ENCODE assay signal across 1 cellular context in the genomic region with DNA sequence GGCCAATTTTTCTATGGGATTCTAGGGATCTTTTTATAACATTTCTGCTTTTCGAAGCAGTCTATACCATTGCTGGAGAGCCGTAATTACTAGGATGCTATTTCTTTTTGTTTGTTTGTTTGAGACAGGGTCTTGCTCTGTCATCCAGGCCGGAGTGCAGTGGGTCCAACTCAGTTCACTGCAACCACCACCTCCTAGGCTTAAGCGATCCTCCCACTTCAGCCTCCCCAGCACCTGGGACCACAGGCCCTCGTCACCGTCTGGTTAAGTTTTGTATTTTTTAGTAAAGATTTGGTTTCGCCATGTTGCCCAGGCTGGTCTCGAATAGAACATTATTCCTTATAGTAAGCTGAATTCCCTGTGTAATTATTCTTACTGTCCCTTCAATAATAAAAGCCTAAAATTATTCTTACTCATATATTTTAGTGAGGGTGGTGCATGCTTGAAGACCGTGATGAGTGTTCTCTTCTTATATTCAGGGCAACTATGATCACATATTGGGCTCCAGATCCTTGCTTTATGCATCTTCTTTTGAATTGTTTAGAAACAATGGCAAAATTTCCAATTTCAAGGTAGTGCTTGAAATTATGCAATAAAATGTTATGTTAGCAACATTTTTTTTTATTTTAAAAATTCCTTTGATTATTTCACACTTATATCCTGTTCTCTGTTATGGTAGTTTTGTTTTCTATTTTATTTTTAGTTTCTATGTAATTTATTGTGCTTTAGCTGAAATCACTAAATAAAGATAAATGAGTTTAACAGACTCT.
TF ChIP-seq lines count a peak whose summit lies in the region.

No MANE protein-coding gene starts in this region.

TF ChIP-seq in GM23338, 12 proteins besides CTCF, POLR2A, EP300 and RAD21:
- TF ChIP-seq, protein P1, sequence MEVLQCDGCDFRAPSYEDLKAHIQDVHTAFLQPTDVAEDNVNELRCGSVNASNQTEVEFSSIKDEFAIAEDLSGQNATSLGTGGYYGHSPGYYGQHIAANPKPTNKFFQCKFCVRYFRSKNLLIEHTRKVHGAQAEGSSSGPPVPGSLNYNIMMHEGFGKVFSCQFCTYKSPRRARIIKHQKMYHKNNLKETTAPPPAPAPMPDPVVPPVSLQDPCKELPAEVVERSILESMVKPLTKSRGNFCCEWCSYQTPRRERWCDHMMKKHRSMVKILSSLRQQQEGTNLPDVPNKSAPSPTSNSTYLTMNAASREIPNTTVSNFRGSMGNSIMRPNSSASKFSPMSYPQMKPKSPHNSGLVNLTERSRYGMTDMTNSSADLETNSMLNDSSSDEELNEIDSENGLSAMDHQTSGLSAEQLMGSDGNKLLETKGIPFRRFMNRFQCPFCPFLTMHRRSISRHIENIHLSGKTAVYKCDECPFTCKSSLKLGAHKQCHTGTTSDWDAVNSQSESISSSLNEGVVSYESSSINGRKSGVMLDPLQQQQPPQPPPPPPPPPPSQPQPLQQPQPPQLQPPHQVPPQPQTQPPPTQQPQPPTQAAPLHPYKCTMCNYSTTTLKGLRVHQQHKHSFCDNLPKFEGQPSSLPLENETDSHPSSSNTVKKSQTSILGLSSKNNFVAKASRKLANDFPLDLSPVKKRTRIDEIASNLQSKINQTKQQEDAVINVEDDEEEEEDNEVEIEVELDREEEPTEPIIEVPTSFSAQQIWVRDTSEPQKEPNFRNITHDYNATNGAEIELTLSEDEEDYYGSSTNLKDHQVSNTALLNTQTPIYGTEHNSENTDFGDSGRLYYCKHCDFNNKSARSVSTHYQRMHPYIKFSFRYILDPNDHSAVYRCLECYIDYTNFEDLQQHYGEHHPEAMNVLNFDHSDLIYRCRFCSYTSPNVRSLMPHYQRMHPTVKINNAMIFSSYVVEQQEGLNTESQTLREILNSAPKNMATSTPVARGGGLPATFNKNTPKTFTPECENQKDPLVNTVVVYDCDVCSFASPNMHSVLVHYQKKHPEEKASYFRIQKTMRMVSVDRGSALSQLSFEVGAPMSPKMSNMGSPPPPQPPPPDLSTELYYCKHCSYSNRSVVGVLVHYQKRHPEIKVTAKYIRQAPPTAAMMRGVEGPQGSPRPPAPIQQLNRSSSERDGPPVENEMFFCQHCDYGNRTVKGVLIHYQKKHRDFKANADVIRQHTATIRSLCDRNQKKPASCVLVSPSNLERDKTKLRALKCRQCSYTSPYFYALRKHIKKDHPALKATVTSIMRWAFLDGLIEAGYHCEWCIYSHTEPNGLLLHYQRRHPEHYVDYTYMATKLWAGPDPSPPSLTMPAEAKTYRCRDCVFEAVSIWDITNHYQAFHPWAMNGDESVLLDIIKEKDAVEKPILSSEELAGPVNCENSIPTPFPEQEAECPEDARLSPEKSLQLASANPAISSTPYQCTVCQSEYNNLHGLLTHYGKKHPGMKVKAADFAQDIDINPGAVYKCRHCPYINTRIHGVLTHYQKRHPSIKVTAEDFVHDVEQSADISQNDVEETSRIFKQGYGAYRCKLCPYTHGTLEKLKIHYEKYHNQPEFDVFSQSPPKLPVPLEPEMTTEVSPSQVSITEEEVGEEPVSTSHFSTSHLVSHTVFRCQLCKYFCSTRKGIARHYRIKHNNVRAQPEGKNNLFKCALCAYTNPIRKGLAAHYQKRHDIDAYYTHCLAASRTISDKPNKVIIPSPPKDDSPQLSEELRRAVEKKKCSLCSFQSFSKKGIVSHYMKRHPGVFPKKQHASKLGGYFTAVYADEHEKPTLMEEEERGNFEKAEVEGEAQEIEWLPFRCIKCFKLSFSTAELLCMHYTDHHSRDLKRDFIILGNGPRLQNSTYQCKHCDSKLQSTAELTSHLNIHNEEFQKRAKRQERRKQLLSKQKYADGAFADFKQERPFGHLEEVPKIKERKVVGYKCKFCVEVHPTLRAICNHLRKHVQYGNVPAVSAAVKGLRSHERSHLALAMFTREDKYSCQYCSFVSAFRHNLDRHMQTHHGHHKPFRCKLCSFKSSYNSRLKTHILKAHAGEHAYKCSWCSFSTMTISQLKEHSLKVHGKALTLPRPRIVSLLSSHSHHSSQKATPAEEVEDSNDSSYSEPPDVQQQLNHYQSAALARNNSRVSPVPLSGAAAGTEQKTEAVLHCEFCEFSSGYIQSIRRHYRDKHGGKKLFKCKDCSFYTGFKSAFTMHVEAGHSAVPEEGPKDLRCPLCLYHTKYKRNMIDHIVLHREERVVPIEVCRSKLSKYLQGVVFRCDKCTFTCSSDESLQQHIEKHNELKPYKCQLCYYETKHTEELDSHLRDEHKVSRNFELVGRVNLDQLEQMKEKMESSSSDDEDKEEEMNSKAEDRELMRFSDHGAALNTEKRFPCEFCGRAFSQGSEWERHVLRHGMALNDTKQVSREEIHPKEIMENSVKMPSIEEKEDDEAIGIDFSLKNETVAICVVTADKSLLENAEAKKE (CRISPR knock-in tag; IDR thresholded peaks at IDR 0.05): no peak
- TF ChIP-seq, protein P2, sequence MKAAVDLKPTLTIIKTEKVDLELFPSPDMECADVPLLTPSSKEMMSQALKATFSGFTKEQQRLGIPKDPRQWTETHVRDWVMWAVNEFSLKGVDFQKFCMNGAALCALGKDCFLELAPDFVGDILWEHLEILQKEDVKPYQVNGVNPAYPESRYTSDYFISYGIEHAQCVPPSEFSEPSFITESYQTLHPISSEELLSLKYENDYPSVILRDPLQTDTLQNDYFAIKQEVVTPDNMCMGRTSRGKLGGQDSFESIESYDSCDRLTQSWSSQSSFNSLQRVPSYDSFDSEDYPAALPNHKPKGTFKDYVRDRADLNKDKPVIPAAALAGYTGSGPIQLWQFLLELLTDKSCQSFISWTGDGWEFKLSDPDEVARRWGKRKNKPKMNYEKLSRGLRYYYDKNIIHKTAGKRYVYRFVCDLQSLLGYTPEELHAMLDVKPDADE (IDR thresholded peaks at IDR 0.05): no peak
- TF ChIP-seq EZH2 (IDR thresholded peaks at IDR 0.05; ENCODE audit: low read depth, unreplicated experiment) (no peak), JUNB (IDR thresholded peaks at IDR 0.05; ENCODE audit: unreplicated experiment) (no peak), ZNF114 (CRISPR knock-in tag; IDR thresholded peaks at IDR 0.05) (no peak), NANOG (IDR thresholded peaks at IDR 0.05; ENCODE audit: borderline replicate concordance) (no peak), STAT1 (IDR thresholded peaks at IDR 0.05; ENCODE audit: unreplicated experiment) (no peak), ZNF331 (CRISPR knock-in tag; IDR thresholded peaks at IDR 0.05; ENCODE audit: low read depth) (no peak), POLR2AphosphoS5 (IDR thresholded peaks at IDR 0.05; ENCODE audit: low read depth) (no peak), CREB1 (CRISPR knock-in tag; IDR thresholded peaks at IDR 0.05; ENCODE audit: low read depth) (no peak), EZH2phosphoT487 (IDR thresholded peaks at IDR 0.05; ENCODE audit: unreplicated experiment) (no peak)
- TF ChIP-seq, protein P3, sequence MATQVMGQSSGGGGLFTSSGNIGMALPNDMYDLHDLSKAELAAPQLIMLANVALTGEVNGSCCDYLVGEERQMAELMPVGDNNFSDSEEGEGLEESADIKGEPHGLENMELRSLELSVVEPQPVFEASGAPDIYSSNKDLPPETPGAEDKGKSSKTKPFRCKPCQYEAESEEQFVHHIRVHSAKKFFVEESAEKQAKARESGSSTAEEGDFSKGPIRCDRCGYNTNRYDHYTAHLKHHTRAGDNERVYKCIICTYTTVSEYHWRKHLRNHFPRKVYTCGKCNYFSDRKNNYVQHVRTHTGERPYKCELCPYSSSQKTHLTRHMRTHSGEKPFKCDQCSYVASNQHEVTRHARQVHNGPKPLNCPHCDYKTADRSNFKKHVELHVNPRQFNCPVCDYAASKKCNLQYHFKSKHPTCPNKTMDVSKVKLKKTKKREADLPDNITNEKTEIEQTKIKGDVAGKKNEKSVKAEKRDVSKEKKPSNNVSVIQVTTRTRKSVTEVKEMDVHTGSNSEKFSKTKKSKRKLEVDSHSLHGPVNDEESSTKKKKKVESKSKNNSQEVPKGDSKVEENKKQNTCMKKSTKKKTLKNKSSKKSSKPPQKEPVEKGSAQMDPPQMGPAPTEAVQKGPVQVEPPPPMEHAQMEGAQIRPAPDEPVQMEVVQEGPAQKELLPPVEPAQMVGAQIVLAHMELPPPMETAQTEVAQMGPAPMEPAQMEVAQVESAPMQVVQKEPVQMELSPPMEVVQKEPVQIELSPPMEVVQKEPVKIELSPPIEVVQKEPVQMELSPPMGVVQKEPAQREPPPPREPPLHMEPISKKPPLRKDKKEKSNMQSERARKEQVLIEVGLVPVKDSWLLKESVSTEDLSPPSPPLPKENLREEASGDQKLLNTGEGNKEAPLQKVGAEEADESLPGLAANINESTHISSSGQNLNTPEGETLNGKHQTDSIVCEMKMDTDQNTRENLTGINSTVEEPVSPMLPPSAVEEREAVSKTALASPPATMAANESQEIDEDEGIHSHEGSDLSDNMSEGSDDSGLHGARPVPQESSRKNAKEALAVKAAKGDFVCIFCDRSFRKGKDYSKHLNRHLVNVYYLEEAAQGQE (IDR thresholded peaks at IDR 0.05; ENCODE audit: unreplicated experiment): no peak
